In the genomic region with DNA sequence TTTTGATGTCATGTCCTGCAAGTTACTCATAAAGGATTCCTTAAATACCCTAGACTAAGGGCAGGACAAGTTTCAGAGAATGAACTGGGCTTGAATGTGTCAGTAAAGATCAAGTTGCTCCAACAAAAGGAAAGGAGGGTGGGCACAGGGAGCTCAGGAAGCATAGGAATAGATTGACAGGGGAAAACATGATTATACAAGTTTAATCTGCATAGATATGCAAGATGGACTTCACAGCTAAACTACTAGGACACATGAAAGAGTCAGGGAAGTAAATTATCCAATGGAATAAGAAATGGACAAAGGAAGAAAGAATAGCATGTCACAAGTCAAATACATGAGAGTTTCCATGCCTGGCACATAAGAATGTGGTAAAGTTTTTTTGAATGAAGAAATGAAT, we compare ENCODE assay signal across 30 cellular contexts.
"Had no signal": no experiment of that assay in that cellular context is flagged by ENCODE, and none has a peak within 500 bp of the region (broad histone marks: within the 10 kb centered on the region; RNA-seq: fewer than 3 reads in every experiment).

No MANE protein-coding gene starts in this region.

- H3K27me3 ChIP-seq: neural progenitor cell, ovary, right lobe of liver, sigmoid colon, suprapubic skin, testis, tibial artery, transverse colon, upper lobe of right lung, uterus had no signal

- H3K4me3 Mint-ChIP-seq: natural killer cell; nephron; neural progenitor cell; stimulated activated memory B cell treated with anti-CD40 and anti-IgM and Interleukin-4, amounts not matched to agents 10 μg/mL and 1 μg/mL and 100 μg/mL, for 72 hours; stimulated activated naive CD8-positive, alpha-beta T cell treated with anti-CD3 and anti-CD28 coated beads, Interleukin-15, amount 100 ng/mL, for 72 hours; type B pancreatic cell had no signal

- H3K9me3 ChIP-seq: ovary, psoas muscle, right lobe of liver, sigmoid colon, suprapubic skin, testis, tibial artery, transverse colon, upper lobe of right lung, uterus had no signal

- H3K4me1 ChIP-seq: neural progenitor cell, parathyroid adenoma, psoas muscle, right lobe of liver, sigmoid colon, suprapubic skin, testis, tibial artery, upper lobe of right lung, uterus had no signal

- H3K36me3 Mint-ChIP-seq: natural killer cell, neural progenitor cell, type B pancreatic cell had no signal

- DNase-seq: natural killer cell; occipital lobe; ovary; posterior cingulate gyrus; psoas muscle; right cardiac atrium; right lobe of liver; sigmoid colon; small intestine; stimulated activated CD4-positive, alpha-beta T cell treated with anti-CD3 and anti-CD28 coated beads, Interleukin-12 subunit alpha, Interleukin-12 subunit beta, amount 100 ng/mL, for 4 hours; stimulated activated CD4-positive, alpha-beta T cell treated with anti-CD3 and anti-CD28 coated beads, Interleukin-1b, Interleukin-23, amount 100 ng/mL, for 48 hours; stimulated activated CD4-positive, alpha-beta T cell treated with anti-CD3 and anti-CD28 coated beads, Interleukin-4, amount 100 ng/mL, for 1 hour; stimulated activated CD4-positive, alpha-beta T cell treated with anti-CD3 and anti-CD28 coated beads, Interleukin-4, amount 100 ng/mL, for 4 hours; stimulated activated CD8-positive, alpha-beta memory T cell treated with anti-CD3 and anti-CD28 coated beads, Interleukin-4, amount 100 ng/mL, for 48 hours; stimulated activated naive CD4-positive, alpha-beta T cell; stimulated activated naive CD8-positive, alpha-beta T cell treated with anti-CD3 and anti-CD28 coated beads, Interleukin-15, amount 100 ng/mL, for 72 hours; stimulated activated naive CD8-positive, alpha-beta T cell treated with anti-CD3 and anti-CD28 coated beads, Interleukin-15, Interleukin-2, amounts not matched to agents 100 U/mL and 50 U/mL, for 24 hours; substantia nigra; testis; tibial artery; transverse colon; upper lobe of right lung; uterus had no signal

- H3K4me3 ChIP-seq: neural progenitor cell, ovary, psoas muscle, right lobe of liver, sigmoid colon, suprapubic skin, testis, tibial artery, transverse colon, upper lobe of right lung, uterus had no signal

- H3K79me2 ChIP-seq: parathyroid adenoma had no signal

- H3K36me3 ChIP-seq: neural progenitor cell, ovary, right lobe of liver, sigmoid colon, suprapubic skin, tibial artery, transverse colon, upper lobe of right lung, uterus had no signal

- H3K9me3 Mint-ChIP-seq: natural killer cell, type B pancreatic cell had no signal

- H3K27ac ChIP-seq: neural progenitor cell, ovary, parathyroid adenoma, psoas muscle, right lobe of liver, sigmoid colon, suprapubic skin, testis, tibial artery, transverse colon, upper lobe of right lung, uterus had no signal

- H3K27me3 Mint-ChIP-seq: progenitor cell of endocrine pancreas; stimulated activated memory B cell treated with anti-CD40 and anti-IgM and Interleukin-4, amounts not matched to agents 10 μg/mL and 1 μg/mL and 100 μg/mL, for 72 hours; type B pancreatic cell had no signal

- FAIRE-seq: small intestine had no signal

- H3K9ac ChIP-seq: neural progenitor cell, parathyroid adenoma had no signal

- ATAC-seq: natural killer cell; psoas muscle; right cardiac atrium; right lobe of liver; stimulated activated memory B cell treated with anti-CD40 and anti-IgM and Interleukin-4, amounts not matched to agents 10 μg/mL and 1 μg/mL and 100 μg/mL, for 72 hours; stimulated activated naive CD8-positive, alpha-beta T cell treated with anti-CD3 and anti-CD28 coated beads, Interleukin-15, amount 100 ng/mL, for 72 hours; stimulated activated naive CD8-positive, alpha-beta T cell treated with anti-CD3 and anti-CD28 coated beads, Interleukin-15, Interleukin-2, amounts not matched to agents 100 U/mL and 50 U/mL, for 24 hours; upper lobe of right lung had no signal

- H3K4me1 Mint-ChIP-seq: natural killer cell, nephron, neural progenitor cell had no signal

- H3K27ac Mint-ChIP-seq: natural killer cell; nephron; neural progenitor cell; progenitor cell of endocrine pancreas; stimulated activated memory B cell treated with anti-CD40 and anti-IgM and Interleukin-4, amounts not matched to agents 10 μg/mL and 1 μg/mL and 100 μg/mL, for 72 hours; stimulated activated naive CD8-positive, alpha-beta T cell treated with anti-CD3 and anti-CD28 coated beads, Interleukin-15, amount 100 ng/mL, for 72 hours; type B pancreatic cell had no signal

- H3K4me2 ChIP-seq: neural progenitor cell had no signal

- H2AFZ ChIP-seq: neural progenitor cell, parathyroid adenoma had no signal
